Comparison of ENCODE assay signal across 1 cellular context in the genomic region with DNA sequence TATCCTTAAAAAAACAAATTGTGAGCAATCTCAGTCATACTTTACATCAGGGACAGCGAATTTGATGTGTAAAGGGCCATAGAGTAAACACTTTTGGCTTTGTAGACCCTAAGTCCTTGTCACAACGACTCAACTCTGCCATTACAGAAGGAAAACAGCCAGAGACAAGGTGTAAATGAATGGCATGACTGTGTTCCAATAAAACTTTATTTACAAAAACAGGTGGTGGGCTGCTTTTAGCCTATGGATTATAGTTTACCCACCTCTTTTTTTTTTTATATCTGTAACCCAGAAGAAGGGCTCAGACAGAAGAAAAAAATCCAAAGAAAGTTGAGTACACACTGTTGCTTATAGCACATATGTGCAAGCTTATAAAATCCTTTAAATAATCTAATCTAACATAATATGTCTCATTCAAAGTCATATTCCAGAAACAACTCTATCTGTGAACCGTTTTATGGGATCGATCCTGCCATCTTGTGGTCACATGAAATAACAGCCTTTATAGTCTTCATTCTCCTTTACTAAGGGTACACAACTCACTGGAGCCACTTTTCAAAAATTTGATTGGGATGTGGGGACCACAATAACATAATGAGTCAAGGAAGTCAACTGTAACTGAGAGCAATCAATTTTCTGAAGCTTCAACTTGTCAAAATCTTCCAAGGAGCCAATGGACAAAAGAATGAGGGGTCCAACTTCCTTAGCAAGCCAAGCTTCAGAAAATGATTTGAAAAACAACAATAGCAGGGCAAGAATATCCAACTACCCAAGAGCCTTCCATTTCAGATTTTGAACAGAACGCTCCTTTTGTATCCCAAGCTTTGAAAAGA.
A peak's percentile ranks its signal among the peaks of the same experiment; 100 is the strongest.
TF ChIP-seq lines count a peak whose summit lies in the region.

No MANE protein-coding gene starts in this region.

TF ChIP-seq in GM12878, 131 proteins besides CTCF, POLR2A, EP300 and RAD21 (continued from another document):
- TF ChIP-seq, protein P1, sequence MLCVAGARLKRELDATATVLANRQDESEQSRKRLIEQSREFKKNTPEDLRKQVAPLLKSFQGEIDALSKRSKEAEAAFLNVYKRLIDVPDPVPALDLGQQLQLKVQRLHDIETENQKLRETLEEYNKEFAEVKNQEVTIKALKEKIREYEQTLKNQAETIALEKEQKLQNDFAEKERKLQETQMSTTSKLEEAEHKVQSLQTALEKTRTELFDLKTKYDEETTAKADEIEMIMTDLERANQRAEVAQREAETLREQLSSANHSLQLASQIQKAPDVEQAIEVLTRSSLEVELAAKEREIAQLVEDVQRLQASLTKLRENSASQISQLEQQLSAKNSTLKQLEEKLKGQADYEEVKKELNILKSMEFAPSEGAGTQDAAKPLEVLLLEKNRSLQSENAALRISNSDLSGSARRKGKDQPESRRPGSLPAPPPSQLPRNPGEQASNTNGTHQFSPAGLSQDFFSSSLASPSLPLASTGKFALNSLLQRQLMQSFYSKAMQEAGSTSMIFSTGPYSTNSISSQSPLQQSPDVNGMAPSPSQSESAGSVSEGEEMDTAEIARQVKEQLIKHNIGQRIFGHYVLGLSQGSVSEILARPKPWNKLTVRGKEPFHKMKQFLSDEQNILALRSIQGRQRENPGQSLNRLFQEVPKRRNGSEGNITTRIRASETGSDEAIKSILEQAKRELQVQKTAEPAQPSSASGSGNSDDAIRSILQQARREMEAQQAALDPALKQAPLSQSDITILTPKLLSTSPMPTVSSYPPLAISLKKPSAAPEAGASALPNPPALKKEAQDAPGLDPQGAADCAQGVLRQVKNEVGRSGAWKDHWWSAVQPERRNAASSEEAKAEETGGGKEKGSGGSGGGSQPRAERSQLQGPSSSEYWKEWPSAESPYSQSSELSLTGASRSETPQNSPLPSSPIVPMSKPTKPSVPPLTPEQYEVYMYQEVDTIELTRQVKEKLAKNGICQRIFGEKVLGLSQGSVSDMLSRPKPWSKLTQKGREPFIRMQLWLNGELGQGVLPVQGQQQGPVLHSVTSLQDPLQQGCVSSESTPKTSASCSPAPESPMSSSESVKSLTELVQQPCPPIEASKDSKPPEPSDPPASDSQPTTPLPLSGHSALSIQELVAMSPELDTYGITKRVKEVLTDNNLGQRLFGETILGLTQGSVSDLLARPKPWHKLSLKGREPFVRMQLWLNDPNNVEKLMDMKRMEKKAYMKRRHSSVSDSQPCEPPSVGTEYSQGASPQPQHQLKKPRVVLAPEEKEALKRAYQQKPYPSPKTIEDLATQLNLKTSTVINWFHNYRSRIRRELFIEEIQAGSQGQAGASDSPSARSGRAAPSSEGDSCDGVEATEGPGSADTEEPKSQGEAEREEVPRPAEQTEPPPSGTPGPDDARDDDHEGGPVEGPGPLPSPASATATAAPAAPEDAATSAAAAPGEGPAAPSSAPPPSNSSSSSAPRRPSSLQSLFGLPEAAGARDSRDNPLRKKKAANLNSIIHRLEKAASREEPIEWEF (IDR thresholded peaks at IDR 0.05; ENCODE audit: insufficient replicate concordance, low read depth, low read length): no peak
- TF ChIP-seq, protein P2, sequence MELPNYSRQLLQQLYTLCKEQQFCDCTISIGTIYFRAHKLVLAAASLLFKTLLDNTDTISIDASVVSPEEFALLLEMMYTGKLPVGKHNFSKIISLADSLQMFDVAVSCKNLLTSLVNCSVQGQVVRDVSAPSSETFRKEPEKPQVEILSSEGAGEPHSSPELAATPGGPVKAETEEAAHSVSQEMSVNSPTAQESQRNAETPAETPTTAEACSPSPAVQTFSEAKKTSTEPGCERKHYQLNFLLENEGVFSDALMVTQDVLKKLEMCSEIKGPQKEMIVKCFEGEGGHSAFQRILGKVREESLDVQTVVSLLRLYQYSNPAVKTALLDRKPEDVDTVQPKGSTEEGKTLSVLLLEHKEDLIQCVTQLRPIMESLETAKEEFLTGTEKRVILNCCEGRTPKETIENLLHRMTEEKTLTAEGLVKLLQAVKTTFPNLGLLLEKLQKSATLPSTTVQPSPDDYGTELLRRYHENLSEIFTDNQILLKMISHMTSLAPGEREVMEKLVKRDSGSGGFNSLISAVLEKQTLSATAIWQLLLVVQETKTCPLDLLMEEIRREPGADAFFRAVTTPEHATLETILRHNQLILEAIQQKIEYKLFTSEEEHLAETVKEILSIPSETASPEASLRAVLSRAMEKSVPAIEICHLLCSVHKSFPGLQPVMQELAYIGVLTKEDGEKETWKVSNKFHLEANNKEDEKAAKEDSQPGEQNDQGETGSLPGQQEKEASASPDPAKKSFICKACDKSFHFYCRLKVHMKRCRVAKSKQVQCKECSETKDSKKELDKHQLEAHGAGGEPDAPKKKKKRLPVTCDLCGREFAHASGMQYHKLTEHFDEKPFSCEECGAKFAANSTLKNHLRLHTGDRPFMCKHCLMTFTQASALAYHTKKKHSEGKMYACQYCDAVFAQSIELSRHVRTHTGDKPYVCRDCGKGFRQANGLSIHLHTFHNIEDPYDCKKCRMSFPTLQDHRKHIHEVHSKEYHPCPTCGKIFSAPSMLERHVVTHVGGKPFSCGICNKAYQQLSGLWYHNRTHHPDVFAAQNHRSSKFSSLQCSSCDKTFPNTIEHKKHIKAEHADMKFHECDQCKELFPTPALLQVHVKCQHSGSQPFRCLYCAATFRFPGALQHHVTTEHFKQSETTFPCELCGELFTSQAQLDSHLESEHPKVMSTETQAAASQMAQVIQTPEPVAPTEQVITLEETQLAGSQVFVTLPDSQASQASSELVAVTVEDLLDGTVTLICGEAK (IDR thresholded peaks at IDR 0.05; ENCODE audit: borderline replicate concordance): peak; percentile 68
